ENCODE assay signal across 10 cellular contexts in the genomic region with DNA sequence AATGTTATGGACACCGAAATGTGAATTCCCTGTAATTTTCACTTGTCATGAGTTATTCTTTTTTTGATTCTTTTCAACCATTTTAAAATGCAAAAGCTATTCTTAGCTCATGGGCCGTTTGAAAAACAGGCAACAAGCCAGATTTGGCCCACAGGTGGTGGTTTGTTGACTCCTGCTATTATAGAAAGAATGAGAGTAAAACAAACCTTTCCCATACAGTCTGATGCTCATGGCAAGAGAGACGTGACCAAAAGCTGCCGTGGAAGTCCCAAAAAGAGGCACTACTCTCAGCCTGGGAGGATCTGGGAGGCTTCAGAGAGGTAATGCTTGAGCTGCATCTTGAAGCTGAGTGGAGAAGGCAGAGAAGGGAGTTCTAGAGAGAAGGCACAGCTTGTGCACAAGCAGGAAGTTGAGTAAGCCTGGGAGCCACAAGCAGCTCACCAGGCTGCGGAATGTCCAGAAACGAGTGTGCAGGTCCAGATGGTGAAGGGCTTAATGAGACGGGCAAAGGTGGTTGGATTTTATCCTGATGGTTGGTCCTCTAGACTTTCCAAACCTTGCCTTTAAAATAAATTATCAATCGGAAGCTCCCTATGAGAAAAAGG. TPM values are rescaled to one million over a fixed set of nuclear protein-coding genes. Genes with fewer than 3 reads are reported as not detected.
DNase-seq lines count a peak whose midpoint lies in the region; ATAC-seq, FAIRE-seq and TF ChIP-seq lines count a peak whose summit lies in the region.
"Had no signal": no experiment of that assay in that cellular context is flagged by ENCODE, and none has a peak within 500 bp of the region (broad histone marks: within the 10 kb centered on the region; RNA-seq: fewer than 3 reads in every experiment).

No MANE protein-coding gene starts in this region.

- no peak overlapping the region for H3K9ac ChIP-seq in HepG2 (ENCODE audit: insufficient read depth, low read depth, low read length)

- WGBS in right lobe of liver (ENCODE audit: insufficient coverage, low coverage, low lambda C conversion rate, missing lambda C conversion rate), result 62% methylated on average over 8 of the region's 8 CpGs
- 95% methylated on average over 8 of the region's 8 CpGs for WGBS in HepG2 (ENCODE audit: low lambda C conversion rate)

- no peaks in the 10 kb centered on the region for H4K20me1 ChIP-seq in HepG2 (ENCODE audit: insufficient read depth, low read length)

- peaks cover 0 to 3% (median under 1%) of the 10 kb centered on the region in 4 donors for H3K4me1 ChIP-seq in right lobe of liver
- peaks cover 10% of the 10 kb centered on the region for H3K4me1 ChIP-seq in HepG2 (ENCODE audit: insufficient read depth, low read length)

- no peak for FAIRE-seq in HepG2 (lab: Jason Lieb, UNC)
- no peak for FAIRE-seq in D721Med (lab: Jason Lieb, UNC)

- TF ChIP-seq EP300 in HepG2 (IDR thresholded peaks at IDR 0.05; ENCODE audit: low read depth in 2 of 2, low read length in 2 of 2) (no peak), HepG2 (CRISPR knock-in tag; IDR thresholded peaks at IDR 0.05; ENCODE audit: borderline replicate concordance) (no peak)

- H3K4me1 Mint-ChIP-seq in activated T-cell treated with anti-CD3 and anti-CD28 coated beads, Interleukin-2, amount 50 U/mL, for 24 hours (ENCODE audit: low read depth), result peaks cover 13% of the 10 kb centered on the region

- H3K79me2 ChIP-seq in HepG2 (ENCODE audit: insufficient read depth, low read length), result peaks cover 30% of the 10 kb centered on the region

- H3K36me3 ChIP-seq in right lobe of liver (no peaks in the 10 kb centered on the region), HepG2 (replicated peaks in 1 of 2; ENCODE audit: control insufficient read depth in 1 of 2, insufficient read depth in 2 of 2, low read length in 2 of 2) (no peaks in the 10 kb centered on the region; a peak in 3 of 5 replicates)

- no peak for TF ChIP-seq RAD21 in HepG2 (CRISPR knock-in tag; IDR thresholded peaks at IDR 0.05)

- no peaks in the 10 kb centered on the region for H3K27me3 Mint-ChIP-seq in activated T-cell treated with anti-CD3 and anti-CD28 coated beads, Interleukin-2, amount 50 U/mL, for 24 hours
- H3K27me3 Mint-ChIP-seq: CD4-positive, CD25-positive, alpha-beta regulatory T cell had no signal

- in situ Hi-C loops in HepG2 (cut with HindIII; ENCODE audit: extremely low pct_ligation_motif_present, low pct_unique_long_range_greater_than_20kb), result no loop called here

- no peak overlapping the region for H3K27ac Mint-ChIP-seq in activated T-cell treated with anti-CD3 and anti-CD28 coated beads, Interleukin-2, amount 50 U/mL, for 24 hours
- H3K27ac Mint-ChIP-seq: CD4-positive, CD25-positive, alpha-beta regulatory T cell had no signal

- H3K9me3 ChIP-seq in right lobe of liver, result no peaks in the 10 kb centered on the region
- H3K9me3 ChIP-seq in HepG2 (ENCODE audit: low read length), result no peaks in the 10 kb centered on the region

- H3K4me3 ChIP-seq in right lobe of liver (no peak overlapping the region), HepG2 (replicated peaks in 1 of 3; ENCODE audit: insufficient read depth in 1 of 3, low read depth in 2 of 3, low read length in 3 of 3) (no peak overlapping the region)

- peak; percentile 23 to 33 (median 26) for ATAC-seq in right lobe of liver
- no peak for ATAC-seq in HepG2
- ATAC-seq in HG02981 (IDR thresholded peaks at IDR 0.05; ENCODE audit: unreplicated experiment), result peak; percentile 60

- no peaks in the 10 kb centered on the region for H3K9me3 Mint-ChIP-seq in activated T-cell treated with anti-CD3 and anti-CD28 coated beads, Interleukin-2, amount 50 U/mL, for 24 hours

- TF ChIP-seq CTCF in right lobe of liver (IDR thresholded peaks at IDR 0.05), result no peak
- no peak for TF ChIP-seq CTCF in HepG2 (CRISPR knock-in tag; IDR thresholded peaks at IDR 0.05)
- TF ChIP-seq CTCF in D721Med (IDR thresholded peaks at IDR 0.05; ENCODE audit: insufficient read depth, missing control alignments), result no peak

- DNase-seq in right lobe of liver (no peak), HepG2 (ENCODE audit: low spot score) (no peak), NCI-H748 treated with DMSO at 0.1 percent for 48 hours (lab: John Stamatoyannopoulos, UW) (peak; percentile 46), amniotic stem cell (lab: John Stamatoyannopoulos, UW) (no peak), EL (no peak), D721Med (ENCODE audit: insufficient read length, low spot score) (no peak)
- DNase-seq in activated T-cell treated with anti-CD3 and anti-CD28 coated beads, Interleukin-2, amount 50 U/mL, for 24 hours, result no peak
- DNase-seq: activated CD4-positive, CD25-positive, alpha-beta regulatory T cell; CD4-positive, CD25-positive, alpha-beta regulatory T cell had no signal

- H3K27ac ChIP-seq in right lobe of liver (no peak overlapping the region), HepG2 (ENCODE audit: extremely low read length, insufficient read depth, low read length) (no peak overlapping the region)

- no peak overlapping the region for H2AFZ ChIP-seq in HepG2 (ENCODE audit: low read length)

- no peaks in the 10 kb centered on the region for H3K36me3 Mint-ChIP-seq in activated T-cell treated with anti-CD3 and anti-CD28 coated beads, Interleukin-2, amount 50 U/mL, for 24 hours (ENCODE audit: low read depth)

- CTCF ChIA-PET in HepG2 (lab: Yijun Ruan, JAX; ENCODE audit: low intra/inter-chr PET ratio, low total read pairs), result no interaction called here

- no peak overlapping the region for H3K4me3 Mint-ChIP-seq in activated T-cell treated with anti-CD3 and anti-CD28 coated beads, Interleukin-2, amount 50 U/mL, for 24 hours
- H3K4me3 Mint-ChIP-seq: CD4-positive, CD25-positive, alpha-beta regulatory T cell had no signal

- POLR2A ChIA-PET in HepG2 (lab: Yijun Ruan, JAX), result no interaction called here

- no TSS peak for BruUV-seq in HepG2 (replicated peaks; lab: Mats Ljungman, UMichigan)

- intact Hi-C loops in right lobe of liver (cut with DNase I), result no loop called here
- intact Hi-C loops in HepG2 (cut with micrococcal nuclease; ENCODE audit: unreplicated experiment), result no loop called here

- H3K27me3 ChIP-seq in right lobe of liver (no peaks in the 10 kb centered on the region), HepG2 (ENCODE audit: control insufficient read depth in 1 of 2, insufficient read depth in 2 of 2, low read length in 2 of 2) (no peaks in the 10 kb centered on the region)

- no peak for TF ChIP-seq POLR2A in right lobe of liver (IDR thresholded peaks at IDR 0.05)
- no peak for TF ChIP-seq POLR2A in HepG2 (IDR thresholded peaks at IDR 0.05; ENCODE audit: insufficient read depth in 1 of 2, low read depth in 2 of 2, low read length in 2 of 2)

- no peak overlapping the region for H3K4me2 ChIP-seq in HepG2 (ENCODE audit: low read depth, low read length)

TF ChIP-seq in HepG2, 621 proteins besides CTCF, POLR2A, EP300 and RAD21 (continues in another document):
- no peak for TF ChIP-seq ZNF616 (CRISPR knock-in tag; IDR thresholded peaks at IDR 0.05; ENCODE audit: low read depth)
- no peak for TF ChIP-seq KMT2B (CRISPR knock-in tag; IDR thresholded peaks at IDR 0.05)
- no peak for TF ChIP-seq SATB2 (CRISPR knock-in tag; IDR thresholded peaks at IDR 0.05)
- no peak for TF ChIP-seq ZNF460 (CRISPR knock-in tag; IDR thresholded peaks at IDR 0.05; ENCODE audit: borderline replicate concordance)
- no peak for TF ChIP-seq ZNF138 (CRISPR knock-in tag; IDR thresholded peaks at IDR 0.05; ENCODE audit: low read depth)
- TF ChIP-seq TARDBP (CRISPR knock-in tag; IDR thresholded peaks at IDR 0.05), result no peak
- no peak for TF ChIP-seq MIER2 (CRISPR knock-in tag; IDR thresholded peaks at IDR 0.05)
- no peak for TF ChIP-seq MZF1 (CRISPR knock-in tag; IDR thresholded peaks at IDR 0.05; ENCODE audit: borderline replicate concordance)
- TF ChIP-seq, protein P1, sequence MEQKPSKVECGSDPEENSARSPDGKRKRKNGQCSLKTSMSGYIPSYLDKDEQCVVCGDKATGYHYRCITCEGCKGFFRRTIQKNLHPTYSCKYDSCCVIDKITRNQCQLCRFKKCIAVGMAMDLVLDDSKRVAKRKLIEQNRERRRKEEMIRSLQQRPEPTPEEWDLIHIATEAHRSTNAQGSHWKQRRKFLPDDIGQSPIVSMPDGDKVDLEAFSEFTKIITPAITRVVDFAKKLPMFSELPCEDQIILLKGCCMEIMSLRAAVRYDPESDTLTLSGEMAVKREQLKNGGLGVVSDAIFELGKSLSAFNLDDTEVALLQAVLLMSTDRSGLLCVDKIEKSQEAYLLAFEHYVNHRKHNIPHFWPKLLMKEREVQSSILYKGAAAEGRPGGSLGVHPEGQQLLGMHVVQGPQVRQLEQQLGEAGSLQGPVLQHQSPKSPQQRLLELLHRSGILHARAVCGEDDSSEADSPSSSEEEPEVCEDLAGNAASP (CRISPR knock-in tag; IDR thresholded peaks at IDR 0.05; ENCODE audit: borderline replicate concordance), result no peak
- TF ChIP-seq KDM6A (CRISPR knock-in tag; IDR thresholded peaks at IDR 0.05; ENCODE audit: low read depth), result no peak
- TF ChIP-seq XRCC5 (optimal IDR thresholded peaks at IDR 0.05; ENCODE audit: low read length), result no peak
- no peak for TF ChIP-seq ZNF331 (CRISPR knock-in tag; IDR thresholded peaks at IDR 0.05)
- no peak for TF ChIP-seq STAT5B (CRISPR knock-in tag; IDR thresholded peaks at IDR 0.05)

RNA-seq across cellular contexts. Expression of a gene that starts 9.6 kb away (rescaled TPM):
- total RNA-seq in right lobe of liver, result 1 to 10 TPM; 1.6 to 7.0 (median 3.5) TPM
- 7.3 and 11.2 TPM in 2 replicates for total RNA-seq in HepG2 (2016; rRNA removed; fragmentation: Illumina TruSeq; extraction: Trizol)
- total RNA-seq in HepG2 (2016; cell fraction: cytosol; rRNA removed; fragmentation: Illumina TruSeq; extraction: Trizol; ENCODE audit: low read depth), result 8.1 and 9.0 TPM in 2 replicates
- 6.3 and 12.7 TPM in 2 replicates for total RNA-seq in HepG2 (2016; cell fraction: insoluble cytoplasmic fraction; rRNA removed; fragmentation: Illumina TruSeq; extraction: Trizol)
- total RNA-seq in HepG2 (2016; cell fraction: membrane; rRNA removed; fragmentation: Illumina TruSeq; extraction: Trizol), result 2.8 and 3.1 TPM in 2 replicates
- 20.3 and 30.3 TPM in 2 replicates for total RNA-seq in HepG2 (2016; cell fraction: nucleus; rRNA removed; fragmentation: Illumina TruSeq; extraction: Trizol)
- 6.0 and 6.6 TPM in 2 replicates for polyA plus RNA-seq in HepG2 (2011; rRNA removed)
- polyA plus RNA-seq in HepG2 (2011; cell fraction: cytosol; rRNA removed), result 2.7 and 3.6 TPM in 2 replicates
- polyA plus RNA-seq in HepG2 (2011; cell fraction: nucleus; rRNA removed), result 13.0 and 16.5 TPM in 2 replicates
- polyA plus RNA-seq in HepG2 (2012), result 4.8 and 5.2 TPM in 2 replicates
- polyA plus RNA-seq in HepG2 (2016; cell fraction: cytosol; fragmentation: Illumina TruSeq; extraction: Trizol; ENCODE audit: low read depth), result 0.16 and 0.22 TPM in 2 replicates
- 3.0 and 3.1 TPM in 2 replicates for polyA plus RNA-seq in HepG2 (2016; cell fraction: insoluble cytoplasmic fraction; fragmentation: Illumina TruSeq; extraction: Trizol; ENCODE audit: low read depth)
- polyA plus RNA-seq in HepG2 (2016; cell fraction: membrane; fragmentation: Illumina TruSeq; extraction: Trizol; ENCODE audit: low read depth), result 0.32 and 0.63 TPM in 2 replicates
- polyA plus RNA-seq in HepG2 (2016; cell fraction: nucleus; fragmentation: Illumina TruSeq; extraction: Trizol; ENCODE audit: insufficient read depth, low read depth), result 13.8 and 13.9 TPM in 2 replicates
- polyA minus RNA-seq in HepG2 (2011; rRNA and poly(A)+ RNA removed; ENCODE audit: low replicate concordance), result 0.37 and 27.7 TPM in 2 replicates
- polyA minus RNA-seq in HepG2 (2011; cell fraction: cytosol; rRNA and poly(A)+ RNA removed), result 6.3 and 6.7 TPM in 2 replicates
- polyA minus RNA-seq in HepG2 (2011; cell fraction: nucleus; rRNA and poly(A)+ RNA removed), result 59.7 and 63.2 TPM in 2 replicates
